In genomic region chr13:75661443-75661842, GRCh38 we compare ENCODE assay signal across 25 cellular contexts. TPM values are rescaled to one million over a fixed set of nuclear protein-coding genes. Genes with fewer than 3 reads are reported as not detected.
A peak's percentile ranks its signal among the peaks of the same experiment; 100 is the strongest.
DNase-seq lines count a peak whose midpoint lies in the region; ATAC-seq and TF ChIP-seq lines count a peak whose summit lies in the region.
"Had no signal": no experiment of that assay in that cellular context is flagged by ENCODE, and none has a peak within 500 bp of the region (broad histone marks: within the 10 kb centered on the region; RNA-seq: fewer than 3 reads in every experiment).

No MANE protein-coding gene starts in this region.

- H3K36me3 ChIP-seq in SK-N-SH (replicated peaks in 1 of 2; ENCODE audit: control insufficient read depth in 1 of 2, insufficient read depth in 2 of 2, low read length in 1 of 2) (peaks cover 0 to 37% of the 10 kb centered on the region in 2 experiments), skeletal muscle tissue (ENCODE audit: control insufficient read depth in 3 of 3, insufficient read depth in 3 of 3, low read length in 3 of 3) (no peaks in the 10 kb centered on the region), MG63 (peaks cover 69% of the 10 kb centered on the region)
- H3K36me3 ChIP-seq: left lung had no signal

- POLR2A ChIA-PET in SK-N-SH (lab: Yijun Ruan, JAX) = no interaction called here

- H3K9ac ChIP-seq in SK-N-SH (no peak overlapping the region), skeletal muscle tissue (ENCODE audit: low read depth in 1 of 3, low read length in 3 of 3) (peak overlapping the region in 1 of 3 donors; percentile 34)

- DNase-seq in SK-N-SH = no peak
- no peak for DNase-seq in memory B cell (ENCODE audit: low spot score in 2 of 2)
- DNase-seq in hypothalamus (lab: John Stamatoyannopoulos, UW) = no peak
- DNase-seq in MG63 = no peak
- DNase-seq in COLO829 (ENCODE audit: low spot score) = no peak
- DNase-seq: activated CD4-positive, alpha-beta memory T cell treated with anti-CD3 and anti-CD28 coated beads for 36 hours; activated CD4-positive, CD25-positive, alpha-beta regulatory T cell treated with anti-CD3 and anti-CD28 coated beads, Interleukin-2, amount 50 U/mL, for 72 hours; activated naive CD4-positive, alpha-beta T cell; activated T-cell treated with anti-CD3 and anti-CD28 coated beads, Interleukin-2, amount 50 U/mL, for 72 hours; central memory CD4-positive, alpha-beta T cell; effector memory CD8-positive, alpha-beta T cell; erythroblast; glutamatergic neuron; left lung; NCI-H1417; NCI-H2029; NCI-H524 treated with DMSO at 0.1 percent for 48 hours; PC-9; small intestine; stimulated activated CD4-positive, alpha-beta T cell treated with anti-CD3 and anti-CD28 coated beads, Interleukin-1b, Interleukin-23, amount 100 ng/mL, for 48 hours; stimulated activated naive CD8-positive, alpha-beta T cell treated with anti-CD3 and anti-CD28 coated beads, Interleukin-15, Interleukin-2, amounts not matched to agents 100 U/mL and 50 U/mL, for 24 hours had no signal

- peaks cover 2 to 15% of the 10 kb centered on the region in 2 experiments for H3K4me1 ChIP-seq in SK-N-SH (ENCODE audit: control insufficient read depth in 1 of 2, insufficient read depth in 2 of 2, low read depth in 1 of 2, low read length in 1 of 2)
- peaks cover 5 to 8% (median 8%) of the 10 kb centered on the region in 3 donors for H3K4me1 ChIP-seq in skeletal muscle tissue (ENCODE audit: control insufficient read depth in 3 of 3, insufficient read depth in 3 of 3, low read length in 3 of 3)
- H3K4me1 ChIP-seq: left lung had no signal

- CTCF ChIA-PET in SK-N-SH (lab: Yijun Ruan, JAX) = interaction anchor here (1.3 kb wide), 1 partner anchor 34 kb away, joined by 4 read pairs; no protein-coding TSS in a partner anchor

- H3K9me2 ChIP-seq in SK-N-SH = no peaks in the 10 kb centered on the region

- H3K9me3 ChIP-seq in SK-N-SH = no peaks in the 10 kb centered on the region
- no peaks in the 10 kb centered on the region for H3K9me3 ChIP-seq in skeletal muscle tissue (ENCODE audit: control insufficient read depth in 3 of 3, low read length in 3 of 3)
- H3K9me3 ChIP-seq in MG63 = peaks cover 4% of the 10 kb centered on the region; the same call in 1 of the 2 replicates
- H3K9me3 ChIP-seq: left lung had no signal

- H3K27ac ChIP-seq in SK-N-SH (ENCODE audit: low read depth in 2 of 2, low read length in 1 of 2) (peak overlapping the region in 1 of 2 experiments; percentile 23; a peak in 2 of 4 replicates), skeletal muscle tissue (ENCODE audit: low read depth, low read length) (no peak overlapping the region)
- H3K27ac ChIP-seq: left lung, PC-9 had no signal

- ATAC-seq in GM21360 (IDR thresholded peaks at IDR 0.05; ENCODE audit: unreplicated experiment) (peak; percentile 10), memory B cell (ENCODE audit: low read depth) (no peak)
- ATAC-seq: activated T-cell treated with anti-CD3 and anti-CD28 coated beads, Interleukin-2, amount 50 U/mL, for 72 hours; effector memory CD8-positive, alpha-beta T cell; HCT116; left lung; Right ventricle myocardium inferior; stimulated activated naive CD8-positive, alpha-beta T cell treated with anti-CD3 and anti-CD28 coated beads, Interleukin-15, Interleukin-2, amounts not matched to agents 100 U/mL and 50 U/mL, for 24 hours had no signal

- no peak overlapping the region for H3K4me3 Mint-ChIP-seq in memory B cell
- H3K4me3 Mint-ChIP-seq: activated CD4-positive, alpha-beta memory T cell treated with anti-CD3 and anti-CD28 coated beads for 36 hours; activated T-cell treated with anti-CD3 and anti-CD28 coated beads, Interleukin-2, amount 50 U/mL, for 72 hours; effector memory CD8-positive, alpha-beta T cell had no signal

- H3K27me3 ChIP-seq in SK-N-SH (ENCODE audit: insufficient read depth) (no peaks in the 10 kb centered on the region), skeletal muscle tissue (ENCODE audit: control insufficient read depth in 3 of 3, insufficient read depth in 3 of 3, low read length in 3 of 3) (no peaks in the 10 kb centered on the region), MG63 (no peaks in the 10 kb centered on the region)
- H3K27me3 ChIP-seq: left lung had no signal

- H3K4me1 Mint-ChIP-seq in memory B cell = no peaks in the 10 kb centered on the region

- peaks cover 93% of the 10 kb centered on the region for H4K20me1 ChIP-seq in SK-N-SH (ENCODE audit: insufficient read depth)

- peaks cover 3% of the 10 kb centered on the region for H3K9me3 Mint-ChIP-seq in memory B cell
- H3K9me3 Mint-ChIP-seq: effector memory CD8-positive, alpha-beta T cell had no signal

- peaks cover 12% of the 10 kb centered on the region for H3K36me3 Mint-ChIP-seq in memory B cell

- no peaks in the 10 kb centered on the region for H3K27me3 Mint-ChIP-seq in memory B cell
- H3K27me3 Mint-ChIP-seq: activated CD4-positive, alpha-beta memory T cell treated with anti-CD3 and anti-CD28 coated beads for 36 hours; effector memory CD8-positive, alpha-beta T cell had no signal

- H3K4me3 ChIP-seq in SK-N-SH (ENCODE audit: low read depth in 2 of 2, low read length in 1 of 2) = no peak overlapping the region
- peak overlapping the region in 2 of 3 donors; percentile 15 to 35 for H3K4me3 ChIP-seq in skeletal muscle tissue (ENCODE audit: low read length in 3 of 3)
- no peak overlapping the region for H3K4me3 ChIP-seq in MG63
- H3K4me3 ChIP-seq: left lung, PC-9 had no signal

- no peak for TF ChIP-seq CTCF in SK-N-SH (IDR thresholded peaks at IDR 0.05)

- TF ChIP-seq EP300 in SK-N-SH (IDR thresholded peaks at IDR 0.05; ENCODE audit: borderline replicate concordance in 1 of 2, low read depth in 1 of 2, low read length in 1 of 2) = no peak

- peaks cover 100% of the 10 kb centered on the region for H3K79me2 ChIP-seq in SK-N-SH (ENCODE audit: insufficient read depth)

- 89% methylated on average over 4 of the region's 4 CpGs for WGBS in SK-N-SH (ENCODE audit: low lambda C conversion rate)

- H2AFZ ChIP-seq in SK-N-SH (ENCODE audit: low read depth) = no peak overlapping the region
- H2AFZ ChIP-seq: PC-9 had no signal

- peaks cover 41% of the 10 kb centered on the region for H3F3A ChIP-seq in SK-N-SH (replicated peaks; ENCODE audit: insufficient read depth)

- H3K4me2 ChIP-seq in SK-N-SH = peak overlapping the region; percentile 16; the same call in 1 of the 2 replicates
- H3K4me2 ChIP-seq: PC-9 had no signal

- TF ChIP-seq RAD21 in SK-N-SH (IDR thresholded peaks at IDR 0.05; ENCODE audit: low read length) = no peak

- peak overlapping the region; percentile 19 for H3K27ac Mint-ChIP-seq in memory B cell
- H3K27ac Mint-ChIP-seq: activated CD4-positive, alpha-beta memory T cell treated with anti-CD3 and anti-CD28 coated beads for 36 hours; effector memory CD8-positive, alpha-beta T cell had no signal

TF ChIP-seq in SK-N-SH, 30 proteins besides CTCF, POLR2A, EP300 and RAD21:
- TF ChIP-seq RXRA (IDR thresholded peaks at IDR 0.05; ENCODE audit: borderline replicate concordance, low read depth) (no peak), POLR2AphosphoS5 (IDR thresholded peaks at IDR 0.05; ENCODE audit: low read depth, low read length) (no peak), SIN3A (IDR thresholded peaks at IDR 0.05; ENCODE audit: borderline replicate concordance, low read depth, low read length) (no peak), TAF1 (IDR thresholded peaks at IDR 0.05; ENCODE audit: borderline replicate concordance, low read depth, low read length) (no peak), CHD2 (IDR thresholded peaks at IDR 0.05; ENCODE audit: low read length, partially characterized antibody) (no peak), MXI1 (IDR thresholded peaks at IDR 0.05; ENCODE audit: low read depth, low read length) (no peak)
- TF ChIP-seq, protein P1, sequence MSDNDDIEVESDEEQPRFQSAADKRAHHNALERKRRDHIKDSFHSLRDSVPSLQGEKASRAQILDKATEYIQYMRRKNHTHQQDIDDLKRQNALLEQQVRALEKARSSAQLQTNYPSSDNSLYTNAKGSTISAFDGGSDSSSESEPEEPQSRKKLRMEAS (IDR thresholded peaks at IDR 0.05; ENCODE audit: low read depth) = no peak
TF ChIP-seq in SK-N-SH: peak in this region for 0.

RNA-seq across cellular contexts. Expression of gene LMO7, which starts 25.3 kb away (rescaled TPM):
- polyA plus RNA-seq in SK-N-SH (2012; rRNA removed) = 83.6 and 94.9 TPM in 2 replicates
- polyA plus RNA-seq in SK-N-SH (2012; cell fraction: cytosol; rRNA removed) = 49.1 and 49.4 TPM in 2 replicates
- polyA plus RNA-seq in SK-N-SH (2012; cell fraction: nucleus; rRNA removed) = 381 and 554 TPM in 2 replicates
- total RNA-seq in skeletal muscle tissue = 176 TPM
- 100 and 193 TPM in 2 replicates for total RNA-seq in MG63 (2014; rRNA removed; shearing (Covaris generic); ENCODE audit: low replicate concordance)

Comparison
In these comparisons a context has a peak if more than half of its experiments do, and no peak if none do; other contexts are left out.
1. H3K4me3 ChIP-seq: peak in skeletal muscle tissue (2 of 3); none in SK-N-SH (0 of 2) and MG63 (single experiment).